ENCODE assay signal across 21 cellular contexts in the genomic region with DNA sequence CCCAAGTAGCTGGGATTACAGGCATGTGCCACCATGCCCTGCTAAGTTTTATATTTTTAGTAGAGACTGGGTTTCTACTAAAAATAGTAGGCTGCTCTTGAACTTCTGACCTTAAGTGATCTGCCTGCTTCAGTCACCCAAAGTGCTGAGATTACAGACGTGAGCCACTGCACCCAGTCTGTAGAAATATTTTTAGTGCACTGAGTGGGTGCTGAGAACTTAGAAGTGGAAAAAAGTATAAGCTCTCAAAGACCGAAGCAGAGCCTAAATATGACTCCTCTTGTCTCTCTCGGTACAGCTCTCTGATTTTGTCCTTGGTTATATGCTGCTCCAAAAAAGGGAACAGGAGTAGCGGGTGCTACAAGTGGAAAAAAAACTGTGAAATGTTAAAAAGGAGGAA.
"Had no signal": no experiment of that assay in that cellular context is flagged by ENCODE, and none has a peak within 500 bp of the region (broad histone marks: within the 10 kb centered on the region; RNA-seq: fewer than 3 reads in every experiment).

No MANE protein-coding gene starts in this region.

- H3K27ac ChIP-seq: esophagus muscularis mucosa, gastrocnemius medialis, left ventricle myocardium inferior, pancreas, psoas muscle, right atrium auricular region, upper lobe of left lung had no signal

- H3K4me3 ChIP-seq: esophagus muscularis mucosa, gastrocnemius medialis, left ventricle myocardium inferior, pancreas, psoas muscle, right atrium auricular region, upper lobe of left lung had no signal

- H3K27me3 ChIP-seq: esophagus muscularis mucosa, gastrocnemius medialis, pancreas, right atrium auricular region, upper lobe of left lung had no signal

- H3K9me3 ChIP-seq: esophagus muscularis mucosa, gastrocnemius medialis, pancreas, psoas muscle, right atrium auricular region, upper lobe of left lung had no signal

- ATAC-seq: activated CD4-positive, alpha-beta T cell treated with anti-CD3 and anti-CD28 coated beads for 36 hours; activated naive CD4-positive, alpha-beta T cell treated with anti-CD3 and anti-CD28 coated beads, Interleukin-2, amount 50 U/mL, for 72 hours; activated T-helper 17 cell treated with anti-CD3 and anti-CD28 coated beads, Interleukin-2, amount 50 U/mL, for 72 hours; gastrocnemius medialis; pancreas; psoas muscle; stimulated activated naive CD8-positive, alpha-beta T cell treated with anti-CD3 and anti-CD28 coated beads, Interleukin-15, Interleukin-2, amounts not matched to agents 100 U/mL and 50 U/mL, for 24 hours had no signal

- H3K36me3 ChIP-seq: esophagus muscularis mucosa, gastrocnemius medialis, left ventricle myocardium inferior, pancreas, right atrium auricular region, upper lobe of left lung had no signal

- DNase-seq: activated B cell treated with CpG ODN at 0.5 μM for 24 hours; activated CD4-positive, alpha-beta T cell treated with anti-CD3 and anti-CD28 coated beads for 36 hours; activated CD4-positive, alpha-beta T cell treated with anti-CD3 and anti-CD28 coated beads, Interleukin-2, amount 50 U/mL, for 4 hours; activated CD8-positive, alpha-beta memory T cell treated with anti-CD3 and anti-CD28 coated beads for 24 hours; activated CD8-positive, alpha-beta memory T cell treated with anti-CD3 and anti-CD28 coated beads, Interleukin-2, amount 50 U/mL, for 4 hours; activated T-cell treated with anti-CD3 and anti-CD28 coated beads, Interleukin-2, amount 50 U/mL, for 24 hours; aorta; central memory CD4-positive, alpha-beta T cell; gastrocnemius medialis; hippocampal formation; left ventricle myocardium inferior; pancreas; psoas muscle; stimulated activated CD4-positive, alpha-beta T cell treated with anti-CD3 and anti-CD28 coated beads, Interleukin-4, amount 100 ng/mL, for 4 hours; stimulated activated naive CD8-positive, alpha-beta T cell treated with anti-CD3 and anti-CD28 coated beads, Interleukin-15, Interleukin-2, amounts not matched to agents 100 U/mL and 50 U/mL, for 24 hours; T-helper 9 cell; upper lobe of left lung had no signal

- H3K4me1 ChIP-seq: gastrocnemius medialis, left ventricle myocardium inferior, pancreas, psoas muscle, right atrium auricular region, upper lobe of left lung had no signal
